Comparison of ENCODE assay signal across 28 cellular contexts in genomic region chr14:104403421-104404220, GRCh38.
A peak's percentile ranks its signal among the peaks of the same experiment; 100 is the strongest.
DNase-seq lines count a peak whose midpoint lies in the region; ATAC-seq and TF ChIP-seq lines count a peak whose summit lies in the region.
"Had no signal": no experiment of that assay in that cellular context is flagged by ENCODE, and none has a peak within 500 bp of the region (broad histone marks: within the 10 kb centered on the region; RNA-seq: fewer than 3 reads in every experiment).

No MANE protein-coding gene starts in this region.

- intact Hi-C loops in upper lobe of right lung (cut with DNase I), result no loop called here

- peaks cover 10% of the 10 kb centered on the region for H3K4me1 Mint-ChIP-seq in T-helper 17 cell

- H3K27ac Mint-ChIP-seq in T-helper 17 cell, result peak overlapping the region; percentile 53
- H3K27ac Mint-ChIP-seq: B cell; immature natural killer cell; naive B cell; stimulated activated naive CD8-positive, alpha-beta T cell treated with anti-CD3 and anti-CD28 coated beads, Interleukin-15, Interleukin-2, amounts not matched to agents 100 ng/mL and 50 ng/mL, for 24 hours; T-helper 1 cell treated with Interleukin-12 subunit alpha and Interleukin-12 subunit beta and Interleukin-4 antibody, amounts not matched to agents 30 μg/mL and 1 μg/mL, for 36 hours had no signal

- H3K4me3 Mint-ChIP-seq in T-helper 17 cell, result no peak overlapping the region
- H3K4me3 Mint-ChIP-seq: B cell; immature natural killer cell; naive B cell; stimulated activated naive CD8-positive, alpha-beta T cell treated with anti-CD3 and anti-CD28 coated beads, Interleukin-15, Interleukin-2, amounts not matched to agents 100 ng/mL and 50 ng/mL, for 24 hours; T-helper 1 cell treated with Interleukin-12 subunit alpha and Interleukin-12 subunit beta and Interleukin-4 antibody, amounts not matched to agents 30 μg/mL and 1 μg/mL, for 36 hours had no signal

- H3K36me3 Mint-ChIP-seq in T-helper 17 cell (ENCODE audit: low read depth), result peaks cover 3% of the 10 kb centered on the region

- H3K4me3 ChIP-seq in upper lobe of right lung, result no peak overlapping the region
- no peak overlapping the region for H3K4me3 ChIP-seq in effector memory CD4-positive, alpha-beta T cell (ENCODE audit: insufficient read depth, low read depth, low read length, poor library complexity, severe bottlenecking)
- H3K4me3 ChIP-seq: gastroesophageal sphincter, HAP-1, left lung, SK-N-MC, thyroid gland had no signal

- DNase-seq in activated naive CD4-positive, alpha-beta T cell treated with anti-CD3 and anti-CD28 coated beads, Interleukin-2, amount 50 U/mL, for 16 hours, result peak; percentile 6
- DNase-seq in activated naive CD4-positive, alpha-beta T cell (lab: John Stamatoyannopoulos, UW), result no peak
- no peak for DNase-seq in T-helper 17 cell
- peak; percentile 69 for DNase-seq in mesenteric fat pad (ENCODE audit: low spot score)
- DNase-seq in upper lobe of right lung, result peak; percentile 51
- DNase-seq in effector memory CD4-positive, alpha-beta T cell, result no peak
- DNase-seq in RPMI8226, result no peak
- no peak for DNase-seq in activated CD4-positive, CD25-positive, alpha-beta regulatory T cell (lab: John Stamatoyannopoulos, UW)
- DNase-seq: activated CD4-positive, alpha-beta T cell treated with anti-CD3 and anti-CD28 coated beads, Interleukin-2, amount 50 U/mL, for 1 hour; central memory CD4-positive, alpha-beta T cell; DMS153; hippocampal formation; immature natural killer cell; naive B cell; NCI-H1417 treated with DMSO at 0.1 percent for 48 hours; NCI-H2107; NCI-H446; NCI-H774; nucleus accumbens; small intestine; thyroid gland had no signal

- H3K27me3 ChIP-seq in upper lobe of right lung, result no peaks in the 10 kb centered on the region
- H3K27me3 ChIP-seq in effector memory CD4-positive, alpha-beta T cell (replicated peaks; ENCODE audit: control insufficient read depth, insufficient read depth, low read length, poor library complexity, severe bottlenecking), result no peaks in the 10 kb centered on the region
- H3K27me3 ChIP-seq: thyroid gland had no signal

- H3K9me3 ChIP-seq in T-helper 17 cell (ENCODE audit: control insufficient read depth, low read length, poor library complexity, severe bottlenecking) (no peaks in the 10 kb centered on the region), upper lobe of right lung (no peaks in the 10 kb centered on the region)
- no peaks in the 10 kb centered on the region for H3K9me3 ChIP-seq in effector memory CD4-positive, alpha-beta T cell (ENCODE audit: control insufficient read depth, low read length)
- H3K9me3 ChIP-seq: HAP-1, thyroid gland had no signal

- ATAC-seq in T-helper 17 cell (no peak), upper lobe of right lung (peak; percentile 33)
- ATAC-seq: gastroesophageal sphincter, left lung had no signal

- H3K4me1 ChIP-seq in upper lobe of right lung, result no peaks in the 10 kb centered on the region
- peaks cover 9% of the 10 kb centered on the region for H3K4me1 ChIP-seq in effector memory CD4-positive, alpha-beta T cell (ENCODE audit: control insufficient read depth, insufficient read depth, low read length, poor library complexity, severe bottlenecking)
- H3K4me1 ChIP-seq: gastroesophageal sphincter, HAP-1, left lung, thyroid gland had no signal

- H3K27me3 Mint-ChIP-seq in T-helper 17 cell, result peaks cover 23% of the 10 kb centered on the region
- H3K27me3 Mint-ChIP-seq: stimulated activated naive CD8-positive, alpha-beta T cell treated with anti-CD3 and anti-CD28 coated beads, Interleukin-15, Interleukin-2, amounts not matched to agents 100 ng/mL and 50 ng/mL, for 24 hours had no signal

- H3K27ac ChIP-seq in upper lobe of right lung, result no peak overlapping the region
- H3K27ac ChIP-seq in effector memory CD4-positive, alpha-beta T cell (ENCODE audit: insufficient read depth, low read length, poor library complexity, severe bottlenecking), result no peak overlapping the region
- H3K27ac ChIP-seq: gastroesophageal sphincter, left lung, SK-N-MC, thyroid gland had no signal

- no peaks in the 10 kb centered on the region for H3K36me3 ChIP-seq in upper lobe of right lung
- no peaks in the 10 kb centered on the region for H3K36me3 ChIP-seq in effector memory CD4-positive, alpha-beta T cell (ENCODE audit: control insufficient read depth, insufficient read depth, low read length)
- H3K36me3 ChIP-seq: gastroesophageal sphincter, HAP-1, left lung, thyroid gland had no signal

- TF ChIP-seq CTCF in upper lobe of right lung (IDR thresholded peaks at IDR 0.05), result no peak

Comparison
In these comparisons a context has a peak if more than half of its experiments do, and no peak if none do; other contexts are left out.
1. DNase-seq: peak in activated naive CD4-positive, alpha-beta T cell treated with anti-CD3 and anti-CD28 coated beads, Interleukin-2, amount 50 U/mL, for 16 hours (single experiment), mesenteric fat pad (single experiment) and upper lobe of right lung (single experiment); none in activated naive CD4-positive, alpha-beta T cell (0 of 4), T-helper 17 cell (0 of 3), effector memory CD4-positive, alpha-beta T cell (0 of 3), RPMI8226 (single experiment) and activated CD4-positive, CD25-positive, alpha-beta regulatory T cell (0 of 4).